Comparison of ENCODE assay signal across 13 cellular contexts in the genomic region with DNA sequence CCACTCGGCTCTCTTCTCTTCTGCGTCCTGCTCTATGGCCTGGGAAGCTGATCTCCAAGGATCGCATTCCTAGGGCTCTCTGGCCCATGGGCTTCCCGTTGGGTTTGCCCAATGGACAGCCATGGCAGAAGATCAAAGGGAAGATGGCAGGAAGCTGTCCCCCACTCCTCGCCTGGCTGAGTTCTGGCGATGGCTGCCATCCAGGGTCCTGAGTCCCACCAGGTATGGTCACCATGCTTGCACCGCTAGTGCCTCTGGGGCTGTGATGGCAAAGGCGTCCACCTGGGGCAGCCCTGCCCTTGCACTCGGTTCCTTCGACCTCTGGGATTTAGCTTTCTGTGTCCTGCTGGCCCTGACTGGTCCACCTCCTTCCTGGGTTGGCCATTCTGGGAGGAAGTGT.
DNase-seq lines count a peak whose midpoint lies in the region; ATAC-seq and TF ChIP-seq lines count a peak whose summit lies in the region.
"Had no signal": no experiment of that assay in that cellular context is flagged by ENCODE, and none has a peak within 500 bp of the region (broad histone marks: within the 10 kb centered on the region; RNA-seq: fewer than 3 reads in every experiment).

No MANE protein-coding gene starts in this region.

- no peaks in the 10 kb centered on the region for H3K4me1 Mint-ChIP-seq in neural crest cell

- no peak overlapping the region for H3K4me3 Mint-ChIP-seq in neural crest cell
- H3K4me3 Mint-ChIP-seq: CD4-positive, alpha-beta T cell had no signal

- H3K36me3 ChIP-seq in BLaER1 treated with 17β-estradiol and CSF1 and Interleukin-3, amounts not matched to agents 10 nM and 100 nM = no peaks in the 10 kb centered on the region
- H3K36me3 ChIP-seq in aorta (ENCODE audit: control insufficient read depth in 1 of 2, insufficient read depth in 2 of 2, low read length in 1 of 2) = no peaks in the 10 kb centered on the region
- H3K36me3 ChIP-seq: HAP-1 had no signal

- DNase-seq in left cardiac atrium (peak; percentile 17), Right ventricle myocardium superior (no peak), neural crest cell (ENCODE audit: low read depth, low spot score) (no peak), aorta (peak; percentile 26 to 62), NCI-H1436 treated with DMSO at 0.1 percent for 48 hours (lab: John Stamatoyannopoulos, UW) (no peak), HuH-7.5 (ENCODE audit: low spot score) (no peak)
- DNase-seq: 8988T; C1 segment of cervical spinal cord; Caco-2; CD4-positive, alpha-beta T cell; GM23248 had no signal

- H3K27ac Mint-ChIP-seq in neural crest cell (ENCODE audit: unreplicated experiment) = peak overlapping the region; percentile 9
- H3K27ac Mint-ChIP-seq: CD4-positive, alpha-beta T cell had no signal

- H3K9ac ChIP-seq in BLaER1 treated with 17β-estradiol and CSF1 and Interleukin-3, amounts not matched to agents 10 nM and 100 nM = peak overlapping the region in 4 of 11 experiments; percentile 82 to 89 (median 87); a peak in 8 of 22 replicates
- H3K9ac ChIP-seq: GM23248 had no signal

- H3K27me3 ChIP-seq in BLaER1 treated with 17β-estradiol and CSF1 and Interleukin-3, amounts not matched to agents 10 nM and 100 nM = peaks cover 0 to 18% (median 0%) of the 10 kb centered on the region in 11 experiments; a peak in 5 of 22 replicates
- H3K27me3 ChIP-seq in aorta (ENCODE audit: control insufficient read depth in 1 of 2, insufficient read depth in 2 of 2, low read length in 1 of 2) = no peaks in the 10 kb centered on the region

- no peaks in the 10 kb centered on the region for H4K20me1 ChIP-seq in BLaER1 treated with 17β-estradiol and CSF1 and Interleukin-3, amounts not matched to agents 10 nM and 100 nM

- no peak overlapping the region for H3K4me3 ChIP-seq in BLaER1 treated with 17β-estradiol and CSF1 and Interleukin-3, amounts not matched to agents 10 nM and 100 nM
- H3K4me3 ChIP-seq in aorta (ENCODE audit: low read length in 2 of 2) = no peak overlapping the region
- H3K4me3 ChIP-seq: GM23248, HAP-1 had no signal

- ATAC-seq in left cardiac atrium (no peak), Right ventricle myocardium superior (ENCODE audit: poor library complexity) (no peak), aorta (ENCODE audit: low FRiP score) (no peak)

- intact Hi-C loops in left cardiac atrium (cut with DNase I) = no loop called here
- intact Hi-C loops in Right ventricle myocardium superior (cut with DNase I) = no loop called here
- intact Hi-C loops in aorta (cut with DNase I) = no loop called here

- WGBS in aorta, 2 donors = 95 to 98% methylated on average over 10 of the region's 10 CpGs

- H3K27me3 Mint-ChIP-seq in neural crest cell (ENCODE audit: low read depth) = no peaks in the 10 kb centered on the region
- H3K27me3 Mint-ChIP-seq: CD4-positive, alpha-beta T cell had no signal

- peaks cover 29 to 100% (median 96%) of the 10 kb centered on the region in 10 experiments for H3K4me1 ChIP-seq in BLaER1 treated with 17β-estradiol and CSF1 and Interleukin-3, amounts not matched to agents 10 nM and 100 nM
- peaks cover 0 to 4% of the 10 kb centered on the region in 2 donors for H3K4me1 ChIP-seq in aorta (ENCODE audit: control insufficient read depth in 1 of 2, insufficient read depth in 2 of 2, low read length in 2 of 2)
- H3K4me1 ChIP-seq: Caco-2, HAP-1 had no signal

- H3K4me2 ChIP-seq in BLaER1 treated with 17β-estradiol and CSF1 and Interleukin-3, amounts not matched to agents 10 nM and 100 nM = peak overlapping the region in 8 of 11 experiments; percentile 21 to 90 (median 82); a peak in 17 of 22 replicates

- H3K9me3 ChIP-seq in BLaER1 treated with 17β-estradiol and CSF1 and Interleukin-3, amounts not matched to agents 10 nM and 100 nM (replicated peaks in 1 of 11) = peaks cover 0 to 22% (median 7%) of the 10 kb centered on the region in 11 experiments; a peak in 13 of 22 replicates
- H3K9me3 ChIP-seq in aorta (ENCODE audit: control insufficient read depth, low read length) = no peaks in the 10 kb centered on the region
- H3K9me3 ChIP-seq: Caco-2, HAP-1 had no signal

- no peaks in the 10 kb centered on the region for H3K9me3 Mint-ChIP-seq in neural crest cell
- H3K9me3 Mint-ChIP-seq: CD4-positive, alpha-beta T cell had no signal

- H3K27ac ChIP-seq in BLaER1 treated with 17β-estradiol and CSF1 and Interleukin-3, amounts not matched to agents 10 nM and 100 nM = peak overlapping the region in 7 of 11 experiments; percentile 87 to 98 (median 93); a peak in 12 of 22 replicates
- no peak overlapping the region for H3K27ac ChIP-seq in aorta (ENCODE audit: low read depth in 1 of 2, low read length in 2 of 2)
- H3K27ac ChIP-seq: GM23248 had no signal

- H3K36me3 Mint-ChIP-seq in neural crest cell (ENCODE audit: low read depth) = no peaks in the 10 kb centered on the region

- TF ChIP-seq CTCF in neural crest cell (conservative IDR thresholded peaks at IDR 0.05) = no peak

Comparison
In these comparisons a context has a peak if more than half of its experiments do, and no peak if none do; other contexts are left out.
1. DNase-seq: peak in left cardiac atrium (single experiment) and aorta (2 of 2); none in Right ventricle myocardium superior (single experiment), neural crest cell (single experiment), NCI-H1436 treated with DMSO at 0.1 percent for 48 hours (single experiment) and HuH-7.5 (single experiment).
2. H3K27ac ChIP-seq: peak in BLaER1 treated with 17β-estradiol and CSF1 and Interleukin-3, amounts not matched to agents 10 nM and 100 nM (7 of 11); none in aorta (0 of 2).